1 cellular context compared by ENCODE assay signal in the genomic region with DNA sequence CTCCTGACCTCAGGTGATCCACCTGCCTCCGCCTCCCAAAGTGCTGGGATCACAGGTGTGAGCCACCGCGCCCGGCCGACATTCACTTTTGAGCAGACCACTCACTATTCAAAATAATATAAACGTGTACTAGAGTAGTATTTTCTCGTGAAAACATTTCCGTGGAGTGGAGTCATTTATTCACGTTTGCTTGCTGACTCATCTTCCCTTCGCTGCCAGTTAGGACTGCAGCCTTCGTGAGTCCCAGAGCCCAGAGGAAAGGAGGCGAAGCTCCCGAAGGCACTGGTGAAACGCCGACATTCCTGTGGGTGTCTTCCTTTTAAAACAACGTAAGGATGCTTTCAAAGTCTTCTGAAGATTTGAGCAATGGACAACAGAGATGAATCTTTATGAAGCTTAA.
TF ChIP-seq lines count a peak whose summit lies in the region.

No MANE protein-coding gene starts in this region.

TF ChIP-seq in A549, 52 proteins besides CTCF, POLR2A, EP300 and RAD21 (continued from another document):
- TF ChIP-seq, protein P1, sequence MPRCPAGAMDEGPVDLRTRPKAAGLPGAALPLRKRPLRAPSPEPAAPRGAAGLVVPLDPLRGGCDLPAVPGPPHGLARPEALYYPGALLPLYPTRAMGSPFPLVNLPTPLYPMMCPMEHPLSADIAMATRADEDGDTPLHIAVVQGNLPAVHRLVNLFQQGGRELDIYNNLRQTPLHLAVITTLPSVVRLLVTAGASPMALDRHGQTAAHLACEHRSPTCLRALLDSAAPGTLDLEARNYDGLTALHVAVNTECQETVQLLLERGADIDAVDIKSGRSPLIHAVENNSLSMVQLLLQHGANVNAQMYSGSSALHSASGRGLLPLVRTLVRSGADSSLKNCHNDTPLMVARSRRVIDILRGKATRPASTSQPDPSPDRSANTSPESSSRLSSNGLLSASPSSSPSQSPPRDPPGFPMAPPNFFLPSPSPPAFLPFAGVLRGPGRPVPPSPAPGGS (IDR thresholded peaks at IDR 0.05) = no peak
- no peak for TF ChIP-seq MAZ (IDR thresholded peaks at IDR 0.05; ENCODE audit: borderline replicate concordance, low read depth, low read length)
- TF ChIP-seq, protein P2, sequence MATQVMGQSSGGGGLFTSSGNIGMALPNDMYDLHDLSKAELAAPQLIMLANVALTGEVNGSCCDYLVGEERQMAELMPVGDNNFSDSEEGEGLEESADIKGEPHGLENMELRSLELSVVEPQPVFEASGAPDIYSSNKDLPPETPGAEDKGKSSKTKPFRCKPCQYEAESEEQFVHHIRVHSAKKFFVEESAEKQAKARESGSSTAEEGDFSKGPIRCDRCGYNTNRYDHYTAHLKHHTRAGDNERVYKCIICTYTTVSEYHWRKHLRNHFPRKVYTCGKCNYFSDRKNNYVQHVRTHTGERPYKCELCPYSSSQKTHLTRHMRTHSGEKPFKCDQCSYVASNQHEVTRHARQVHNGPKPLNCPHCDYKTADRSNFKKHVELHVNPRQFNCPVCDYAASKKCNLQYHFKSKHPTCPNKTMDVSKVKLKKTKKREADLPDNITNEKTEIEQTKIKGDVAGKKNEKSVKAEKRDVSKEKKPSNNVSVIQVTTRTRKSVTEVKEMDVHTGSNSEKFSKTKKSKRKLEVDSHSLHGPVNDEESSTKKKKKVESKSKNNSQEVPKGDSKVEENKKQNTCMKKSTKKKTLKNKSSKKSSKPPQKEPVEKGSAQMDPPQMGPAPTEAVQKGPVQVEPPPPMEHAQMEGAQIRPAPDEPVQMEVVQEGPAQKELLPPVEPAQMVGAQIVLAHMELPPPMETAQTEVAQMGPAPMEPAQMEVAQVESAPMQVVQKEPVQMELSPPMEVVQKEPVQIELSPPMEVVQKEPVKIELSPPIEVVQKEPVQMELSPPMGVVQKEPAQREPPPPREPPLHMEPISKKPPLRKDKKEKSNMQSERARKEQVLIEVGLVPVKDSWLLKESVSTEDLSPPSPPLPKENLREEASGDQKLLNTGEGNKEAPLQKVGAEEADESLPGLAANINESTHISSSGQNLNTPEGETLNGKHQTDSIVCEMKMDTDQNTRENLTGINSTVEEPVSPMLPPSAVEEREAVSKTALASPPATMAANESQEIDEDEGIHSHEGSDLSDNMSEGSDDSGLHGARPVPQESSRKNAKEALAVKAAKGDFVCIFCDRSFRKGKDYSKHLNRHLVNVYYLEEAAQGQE (IDR thresholded peaks at IDR 0.05) = no peak
- TF ChIP-seq FOSL2 (IDR thresholded peaks at IDR 0.05) = no peak
- TF ChIP-seq FOSL2 (CRISPR knock-in tag; IDR thresholded peaks at IDR 0.05) = no peak
TF ChIP-seq in A549: peak in this region for 0.
